8 cellular contexts compared by ENCODE assay signal in genomic region chr17:27471321-27472269, GRCh38. TPM values are rescaled to one million over a fixed set of nuclear protein-coding genes. Genes with fewer than 3 reads are reported as not detected.
DNase-seq lines count a peak whose midpoint lies in the region; ATAC-seq and TF ChIP-seq lines count a peak whose summit lies in the region.

No MANE protein-coding gene starts in this region.

- peak; percentile 32 for DNase-seq in activated CD8-positive, alpha-beta memory T cell treated with anti-CD3 and anti-CD28 coated beads, Interleukin-2, amount 50 U/mL, for 1 hour (ENCODE audit: extremely low read depth)
- DNase-seq in immature natural killer cell: no peak
- DNase-seq in suprapubic skin (ENCODE audit: low spot score in 2 of 2): no peak
- DNase-seq in COLO668 (lab: John Stamatoyannopoulos, UW; ENCODE audit: unreplicated experiment): no peak
- no peak for DNase-seq in Ammon's horn (ENCODE audit: low spot score)
- no peak for DNase-seq in NCI-H526 treated with DMSO at 0.1 percent for 48 hours (lab: John Stamatoyannopoulos, UW)

- TF ChIP-seq CTCF in suprapubic skin (IDR thresholded peaks at IDR 0.05): no peak

- H3K27ac Mint-ChIP-seq in immature natural killer cell: peak overlapping the region; percentile 61 to 97 (median 92)

- H3K27me3 Mint-ChIP-seq in immature natural killer cell (ENCODE audit: low read depth in 3 of 3): peaks cover 0 to 3% (median 0%) of the 10 kb centered on the region in 3 donors

- peaks cover 59 to 73% of the 10 kb centered on the region in 2 donors for H3K4me1 Mint-ChIP-seq in immature natural killer cell

- H3K36me3 ChIP-seq in suprapubic skin: no peaks in the 10 kb centered on the region

- no peak for TF ChIP-seq POLR2A in suprapubic skin (IDR thresholded peaks at IDR 0.05)

- H3K4me3 ChIP-seq in suprapubic skin: no peak overlapping the region

- no peaks in the 10 kb centered on the region for H3K9me3 Mint-ChIP-seq in immature natural killer cell

- H3K9me3 ChIP-seq in suprapubic skin: no peaks in the 10 kb centered on the region

- 57% methylated on average over 11 of the region's 14 CpGs for WGBS in suprapubic skin

- H3K36me3 Mint-ChIP-seq in immature natural killer cell: no peaks in the 10 kb centered on the region

- no peaks in the 10 kb centered on the region for H3K27me3 ChIP-seq in suprapubic skin

- peak overlapping the region; percentile 51 for H3K27ac ChIP-seq in suprapubic skin

- H3K4me3 Mint-ChIP-seq in immature natural killer cell: peak overlapping the region in 3 of 5 donors; percentile 4 to 33 (median 33)

- ATAC-seq in GM19438 (IDR thresholded peaks at IDR 0.05; ENCODE audit: low read depth, unreplicated experiment) (peak; percentile 65), HG03432 (IDR thresholded peaks at IDR 0.05; ENCODE audit: unreplicated experiment) (peak; percentile 74)

- peaks cover 57% of the 10 kb centered on the region for H3K4me1 ChIP-seq in suprapubic skin

- TF ChIP-seq EP300 in suprapubic skin (IDR thresholded peaks at IDR 0.05): no peak

RNA-seq across cellular contexts. Expression of gene KSR1, which starts 15.3 kb away (rescaled TPM):
- 1 to 10 TPM; 1.8 to 5.6 (median 2.6) TPM for polyA plus RNA-seq in immature natural killer cell
- 10 to 100 TPM; 38.1 to 54.0 (median 49.5) TPM for total RNA-seq in suprapubic skin
